8 cellular contexts compared by ENCODE assay signal in genomic region chr14:64760146-64760755, GRCh38. TPM values are rescaled to one million over a fixed set of nuclear protein-coding genes. Genes with fewer than 3 reads are reported as not detected.
DNase-seq lines count a peak whose midpoint lies in the region; ATAC-seq and TF ChIP-seq lines count a peak whose summit lies in the region.

No MANE protein-coding gene starts in this region.

- intact Hi-C loops in CD4-positive, alpha-beta memory T cell (cut with micrococcal nuclease): loop anchor here (5.0 kb wide), 1 partner anchor 132 kb away; no protein-coding TSS in a partner anchor
- intact Hi-C loops in ascending aorta (cut with DNase I): no loop called here

- H3K4me1 ChIP-seq in CD4-positive, alpha-beta memory T cell (ENCODE audit: insufficient read depth, low read length): peaks cover 95% of the 10 kb centered on the region
- H3K4me1 ChIP-seq in ascending aorta: peaks cover 27 to 56% of the 10 kb centered on the region in 2 donors

- ATAC-seq in SK-N-SH treated with all-trans-retinoic acid at 6 μM for 48 hours: peak; percentile 36; the same call in 2 of the 3 replicates
- no peak for ATAC-seq in GM19455 (IDR thresholded peaks at IDR 0.05; ENCODE audit: unreplicated experiment)

- no peaks in the 10 kb centered on the region for H3K36me3 ChIP-seq in CD4-positive, alpha-beta memory T cell (ENCODE audit: insufficient read depth, low read length)
- no peaks in the 10 kb centered on the region for H3K36me3 ChIP-seq in ascending aorta

- peaks cover 70 to 98% (median 88%) of the 10 kb centered on the region in 4 donors for H3K4me1 Mint-ChIP-seq in CD4-positive, alpha-beta memory T cell

- peak; percentile 54 to 66 (median 61) for DNase-seq in CD4-positive, alpha-beta memory T cell
- DNase-seq in HK-2 (ENCODE audit: unreplicated experiment): peak; percentile 41
- DNase-seq in ascending aorta (ENCODE audit: low spot score in 2 of 2): no peak
- DNase-seq in inferior parietal cortex (ENCODE audit: extremely low spot score): peak; percentile 30
- DNase-seq in stimulated activated CD4-positive, alpha-beta T cell treated with anti-CD3 and anti-CD28 coated beads, Interleukin-4, amount 100 ng/mL, for 48 hours (ENCODE audit: low read depth in 2 of 2): peak; percentile 53 to 71
- no peak for DNase-seq in COR-L47 (lab: John Stamatoyannopoulos, UW)

- no peaks in the 10 kb centered on the region for H3K27me3 ChIP-seq in CD4-positive, alpha-beta memory T cell (ENCODE audit: insufficient read depth, low read length)
- H3K27me3 ChIP-seq in ascending aorta: no peaks in the 10 kb centered on the region

- no peak overlapping the region for H3K27ac ChIP-seq in CD4-positive, alpha-beta memory T cell (ENCODE audit: low read depth, low read length)
- H3K27ac ChIP-seq in ascending aorta: no peak overlapping the region

- H3K27me3 Mint-ChIP-seq in CD4-positive, alpha-beta memory T cell: no peaks in the 10 kb centered on the region

- CTCF ChIA-PET in CD4-positive, alpha-beta memory T cell (lab: Charles Lee; ENCODE audit: partially characterized antibody): interaction anchor here (0.8 to 4.9 kb wide), 20 partner anchors 8 to 131 kb away, joined by 3 to 98 read pairs (median 4); partner anchors contain the start of gene PLEKHG3

- peak overlapping the region; percentile 21 to 81 (median 56) for H3K4me3 Mint-ChIP-seq in CD4-positive, alpha-beta memory T cell

- POLR2A ChIA-PET in CD4-positive, alpha-beta memory T cell (lab: Charles Lee; ENCODE audit: partially characterized antibody): interaction anchor here (1.1 to 9.1 kb wide), 7 partner anchors 35 to 227 kb away, joined by 3 to 108 read pairs (median 9); partner anchors contain the start of genes FNTB and PLEKHG3

- H3K27ac Mint-ChIP-seq in CD4-positive, alpha-beta memory T cell: peak overlapping the region in 6 of 7 donors; percentile 72 to 89 (median 84)

- peak; percentile 35 to 59 (median 52) for TF ChIP-seq CTCF in ascending aorta (IDR thresholded peaks at IDR 0.05)

- no peak overlapping the region for H3K4me3 ChIP-seq in CD4-positive, alpha-beta memory T cell (ENCODE audit: low read length in 2 of 2)
- H3K4me3 ChIP-seq in ascending aorta: no peak overlapping the region

- no peaks in the 10 kb centered on the region for H3K36me3 Mint-ChIP-seq in CD4-positive, alpha-beta memory T cell

- no peaks in the 10 kb centered on the region for H3K9me3 ChIP-seq in CD4-positive, alpha-beta memory T cell (ENCODE audit: control insufficient read depth in 1 of 2, low read length in 2 of 2)
- no peaks in the 10 kb centered on the region for H3K9me3 ChIP-seq in ascending aorta

- H3K9me3 Mint-ChIP-seq in CD4-positive, alpha-beta memory T cell: no peaks in the 10 kb centered on the region

TF ChIP-seq in SK-N-SH treated with all-trans-retinoic acid at 6 μM for 48 hours, 23 proteins besides CTCF, POLR2A, EP300 and RAD21:
- TF ChIP-seq ARNTL (CRISPR knock-in tag; IDR thresholded peaks at IDR 0.05; ENCODE audit: borderline replicate concordance, low read depth) (no peak), SNAI2 (CRISPR knock-in tag; IDR thresholded peaks at IDR 0.05) (no peak), OSR1 (CRISPR knock-in tag; IDR thresholded peaks at IDR 0.05) (no peak), POU6F1 (CRISPR knock-in tag; IDR thresholded peaks at IDR 0.05; ENCODE audit: borderline replicate concordance, low read depth) (no peak), ZFP3 (CRISPR knock-in tag; IDR thresholded peaks at IDR 0.05) (no peak), CSDC2 (CRISPR knock-in tag; IDR thresholded peaks at IDR 0.05) (no peak), GLIS3 (CRISPR knock-in tag; IDR thresholded peaks at IDR 0.05) (no peak), PPARA (CRISPR knock-in tag; IDR thresholded peaks at IDR 0.05; ENCODE audit: borderline replicate concordance) (no peak), CSRNP3 (CRISPR knock-in tag; IDR thresholded peaks at IDR 0.05) (no peak), ZNF70 (CRISPR knock-in tag; IDR thresholded peaks at IDR 0.05) (no peak), TSHZ2 (CRISPR knock-in tag; IDR thresholded peaks at IDR 0.05) (no peak), ISL1 (CRISPR knock-in tag; IDR thresholded peaks at IDR 0.05) (no peak), ZC3H10 (CRISPR knock-in tag; IDR thresholded peaks at IDR 0.05) (no peak)
- TF ChIP-seq, protein P1, sequence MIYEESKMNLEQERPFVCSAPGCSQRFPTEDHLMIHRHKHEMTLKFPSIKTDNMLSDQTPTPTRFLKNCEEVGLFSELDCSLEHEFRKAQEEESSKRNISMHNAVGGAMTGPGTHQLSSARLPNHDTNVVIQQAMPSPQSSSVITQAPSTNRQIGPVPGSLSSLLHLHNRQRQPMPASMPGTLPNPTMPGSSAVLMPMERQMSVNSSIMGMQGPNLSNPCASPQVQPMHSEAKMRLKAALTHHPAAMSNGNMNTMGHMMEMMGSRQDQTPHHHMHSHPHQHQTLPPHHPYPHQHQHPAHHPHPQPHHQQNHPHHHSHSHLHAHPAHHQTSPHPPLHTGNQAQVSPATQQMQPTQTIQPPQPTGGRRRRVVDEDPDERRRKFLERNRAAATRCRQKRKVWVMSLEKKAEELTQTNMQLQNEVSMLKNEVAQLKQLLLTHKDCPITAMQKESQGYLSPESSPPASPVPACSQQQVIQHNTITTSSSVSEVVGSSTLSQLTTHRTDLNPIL (CRISPR knock-in tag; IDR thresholded peaks at IDR 0.05; ENCODE audit: low read depth): no peak
- TF ChIP-seq, protein P2, sequence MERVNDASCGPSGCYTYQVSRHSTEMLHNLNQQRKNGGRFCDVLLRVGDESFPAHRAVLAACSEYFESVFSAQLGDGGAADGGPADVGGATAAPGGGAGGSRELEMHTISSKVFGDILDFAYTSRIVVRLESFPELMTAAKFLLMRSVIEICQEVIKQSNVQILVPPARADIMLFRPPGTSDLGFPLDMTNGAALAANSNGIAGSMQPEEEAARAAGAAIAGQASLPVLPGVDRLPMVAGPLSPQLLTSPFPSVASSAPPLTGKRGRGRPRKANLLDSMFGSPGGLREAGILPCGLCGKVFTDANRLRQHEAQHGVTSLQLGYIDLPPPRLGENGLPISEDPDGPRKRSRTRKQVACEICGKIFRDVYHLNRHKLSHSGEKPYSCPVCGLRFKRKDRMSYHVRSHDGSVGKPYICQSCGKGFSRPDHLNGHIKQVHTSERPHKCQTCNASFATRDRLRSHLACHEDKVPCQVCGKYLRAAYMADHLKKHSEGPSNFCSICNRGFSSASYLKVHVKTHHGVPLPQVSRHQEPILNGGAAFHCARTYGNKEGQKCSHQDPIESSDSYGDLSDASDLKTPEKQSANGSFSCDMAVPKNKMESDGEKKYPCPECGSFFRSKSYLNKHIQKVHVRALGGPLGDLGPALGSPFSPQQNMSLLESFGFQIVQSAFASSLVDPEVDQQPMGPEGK (CRISPR knock-in tag; IDR thresholded peaks at IDR 0.05; ENCODE audit: borderline replicate concordance): no peak
TF ChIP-seq in SK-N-SH treated with all-trans-retinoic acid at 6 μM for 48 hours: peak in this region for 0.

RNA-seq across cellular contexts. Expression of gene PLEKHG3, which starts 56.0 kb away (rescaled TPM):
- 10 to 100 TPM; 53.3 to 56.5 TPM for total RNA-seq in CD4-positive, alpha-beta memory T cell
- 10 to 100 TPM; 10.8 to 62.6 TPM for polyA plus RNA-seq in CD4-positive, alpha-beta memory T cell
- total RNA-seq in ascending aorta: 134 TPM

Comparison
In these comparisons a context has a peak if more than half of its experiments do, and no peak if none do; other contexts are left out.
1. DNase-seq: peak in CD4-positive, alpha-beta memory T cell (5 of 5), HK-2 (single experiment), inferior parietal cortex (single experiment) and stimulated activated CD4-positive, alpha-beta T cell treated with anti-CD3 and anti-CD28 coated beads, Interleukin-4, amount 100 ng/mL, for 48 hours (2 of 2); none in ascending aorta (0 of 2) and COR-L47 (single experiment).